ENCODE assay signal across 13 cellular contexts in the genomic region with DNA sequence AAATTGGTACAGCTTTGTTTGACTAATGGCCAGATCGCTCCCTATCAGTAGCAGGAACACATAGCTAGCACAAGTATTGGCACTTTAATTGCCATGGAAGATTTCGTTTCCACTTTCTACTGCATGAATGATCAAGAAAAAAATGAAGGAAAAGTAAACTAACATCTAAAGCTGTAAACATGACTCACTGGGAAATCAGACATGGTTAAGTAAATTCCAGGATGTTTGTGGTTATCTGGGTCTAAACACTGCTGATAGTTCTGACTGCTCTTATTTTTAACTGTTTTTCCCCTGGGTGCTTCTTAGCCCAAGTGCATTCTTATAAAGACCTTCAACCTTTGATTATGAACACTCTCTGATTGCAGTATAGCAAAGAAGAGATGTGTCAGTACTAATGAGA.
A peak's percentile ranks its signal among the peaks of the same experiment; 100 is the strongest.
DNase-seq lines count a peak whose midpoint lies in the region; ATAC-seq and TF ChIP-seq lines count a peak whose summit lies in the region.
"Had no signal": no experiment of that assay in that cellular context is flagged by ENCODE, and none has a peak within 500 bp of the region (broad histone marks: within the 10 kb centered on the region; RNA-seq: fewer than 3 reads in every experiment).

No MANE protein-coding gene starts in this region.

- TF ChIP-seq CTCF in foreskin keratinocyte (conservative IDR thresholded peaks at IDR 0.05) (no peak), GM10248 (IDR thresholded peaks at IDR 0.05; ENCODE audit: control extremely low read depth, extremely low read depth, low read depth, missing control alignments) (no peak)

- peaks cover 18% of the 10 kb centered on the region for H3K4me1 ChIP-seq in foreskin keratinocyte
- H3K4me1 ChIP-seq: tibial artery had no signal

- H3K27me3 ChIP-seq in foreskin keratinocyte = peaks cover 4% of the 10 kb centered on the region
- H3K27me3 ChIP-seq: tibial artery had no signal

- DNase-seq in NCI-H2171 treated with DMSO at 0.1 percent for 48 hours (lab: John Stamatoyannopoulos, UW) (peak; percentile 17), NCI-H2171 (lab: John Stamatoyannopoulos, UW) (no peak), foreskin keratinocyte (peak; percentile 73 to 82), stromal cell of bone marrow (ENCODE audit: low read depth) (peak; percentile 49), GM10248 (ENCODE audit: extremely low spot score) (no peak), AML-193 (lab: John Stamatoyannopoulos, UW) (no peak)
- DNase-seq: activated T-cell treated with anti-CD3 and anti-CD28 coated beads, Interleukin-2, amount 50 U/mL, for 72 hours; NK-92 treated with Interleukin-12 subunit alpha and Interleukin-12 subunit beta, amount 100 ng/mL, for 24 hours; stimulated activated CD4-positive, alpha-beta T cell treated with anti-CD3 and anti-CD28 coated beads, Interleukin-4, amount 100 ng/mL, for 4 hours; tibial artery had no signal

- POLR2A ChIA-PET in GM10248 (lab: Yijun Ruan, JAX) = no interaction called here

- no peak overlapping the region for H3K27ac ChIP-seq in foreskin keratinocyte
- H3K27ac ChIP-seq: 22Rv1, tibial artery had no signal

- ATAC-seq in SK-N-SH treated with all-trans-retinoic acid at 6 μM for 48 hours (peak; percentile 84), foreskin keratinocyte (peak; percentile 43), GM21737 (IDR thresholded peaks at IDR 0.05; ENCODE audit: unreplicated experiment) (no peak)
- ATAC-seq: activated T-cell treated with anti-CD3 and anti-CD28 coated beads, Interleukin-2, amount 50 U/mL, for 72 hours had no signal

- CTCF ChIA-PET in GM10248 (lab: Yijun Ruan, JAX) = no interaction called here

TF ChIP-seq in SK-N-SH treated with all-trans-retinoic acid at 6 μM for 48 hours, 23 proteins besides CTCF, POLR2A, EP300 and RAD21:
- TF ChIP-seq, protein P1, sequence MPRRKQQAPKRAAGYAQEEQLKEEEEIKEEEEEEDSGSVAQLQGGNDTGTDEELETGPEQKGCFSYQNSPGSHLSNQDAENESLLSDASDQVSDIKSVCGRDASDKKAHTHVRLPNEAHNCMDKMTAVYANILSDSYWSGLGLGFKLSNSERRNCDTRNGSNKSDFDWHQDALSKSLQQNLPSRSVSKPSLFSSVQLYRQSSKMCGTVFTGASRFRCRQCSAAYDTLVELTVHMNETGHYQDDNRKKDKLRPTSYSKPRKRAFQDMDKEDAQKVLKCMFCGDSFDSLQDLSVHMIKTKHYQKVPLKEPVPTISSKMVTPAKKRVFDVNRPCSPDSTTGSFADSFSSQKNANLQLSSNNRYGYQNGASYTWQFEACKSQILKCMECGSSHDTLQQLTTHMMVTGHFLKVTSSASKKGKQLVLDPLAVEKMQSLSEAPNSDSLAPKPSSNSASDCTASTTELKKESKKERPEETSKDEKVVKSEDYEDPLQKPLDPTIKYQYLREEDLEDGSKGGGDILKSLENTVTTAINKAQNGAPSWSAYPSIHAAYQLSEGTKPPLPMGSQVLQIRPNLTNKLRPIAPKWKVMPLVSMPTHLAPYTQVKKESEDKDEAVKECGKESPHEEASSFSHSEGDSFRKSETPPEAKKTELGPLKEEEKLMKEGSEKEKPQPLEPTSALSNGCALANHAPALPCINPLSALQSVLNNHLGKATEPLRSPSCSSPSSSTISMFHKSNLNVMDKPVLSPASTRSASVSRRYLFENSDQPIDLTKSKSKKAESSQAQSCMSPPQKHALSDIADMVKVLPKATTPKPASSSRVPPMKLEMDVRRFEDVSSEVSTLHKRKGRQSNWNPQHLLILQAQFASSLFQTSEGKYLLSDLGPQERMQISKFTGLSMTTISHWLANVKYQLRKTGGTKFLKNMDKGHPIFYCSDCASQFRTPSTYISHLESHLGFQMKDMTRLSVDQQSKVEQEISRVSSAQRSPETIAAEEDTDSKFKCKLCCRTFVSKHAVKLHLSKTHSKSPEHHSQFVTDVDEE (CRISPR knock-in tag; IDR thresholded peaks at IDR 0.05) = no peak
- no peak for TF ChIP-seq SNAI2 (CRISPR knock-in tag; IDR thresholded peaks at IDR 0.05)
- no peak for TF ChIP-seq ARNTL (CRISPR knock-in tag; IDR thresholded peaks at IDR 0.05; ENCODE audit: borderline replicate concordance, low read depth)
- TF ChIP-seq ZC3H10 (CRISPR knock-in tag; IDR thresholded peaks at IDR 0.05) = no peak
- no peak for TF ChIP-seq TCF4 (CRISPR knock-in tag; IDR thresholded peaks at IDR 0.05; ENCODE audit: borderline replicate concordance)
- no peak for TF ChIP-seq OSR1 (CRISPR knock-in tag; IDR thresholded peaks at IDR 0.05)
- TF ChIP-seq ISL1 (CRISPR knock-in tag; IDR thresholded peaks at IDR 0.05) = no peak
- TF ChIP-seq, protein P2, sequence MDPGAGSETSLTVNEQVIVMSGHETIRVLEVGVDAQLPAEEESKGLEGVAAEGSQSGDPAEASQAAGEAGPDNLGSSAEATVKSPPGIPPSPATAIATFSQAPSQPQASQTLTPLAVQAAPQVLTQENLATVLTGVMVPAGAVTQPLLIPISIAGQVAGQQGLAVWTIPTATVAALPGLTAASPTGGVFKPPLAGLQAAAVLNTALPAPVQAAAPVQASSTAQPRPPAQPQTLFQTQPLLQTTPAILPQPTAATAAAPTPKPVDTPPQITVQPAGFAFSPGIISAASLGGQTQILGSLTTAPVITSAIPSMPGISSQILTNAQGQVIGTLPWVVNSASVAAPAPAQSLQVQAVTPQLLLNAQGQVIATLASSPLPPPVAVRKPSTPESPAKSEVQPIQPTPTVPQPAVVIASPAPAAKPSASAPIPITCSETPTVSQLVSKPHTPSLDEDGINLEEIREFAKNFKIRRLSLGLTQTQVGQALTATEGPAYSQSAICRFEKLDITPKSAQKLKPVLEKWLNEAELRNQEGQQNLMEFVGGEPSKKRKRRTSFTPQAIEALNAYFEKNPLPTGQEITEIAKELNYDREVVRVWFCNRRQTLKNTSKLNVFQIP (CRISPR knock-in tag; IDR thresholded peaks at IDR 0.05; ENCODE audit: borderline replicate concordance, low read depth) = no peak
- TF ChIP-seq ZFP30 (CRISPR knock-in tag; IDR thresholded peaks at IDR 0.05) = no peak
- TF ChIP-seq TOX (CRISPR knock-in tag; IDR thresholded peaks at IDR 0.05; ENCODE audit: borderline replicate concordance) = no peak
- TF ChIP-seq ZNF565 (CRISPR knock-in tag; conservative IDR thresholded peaks at IDR 0.05; ENCODE audit: low read depth) = no peak
- no peak for TF ChIP-seq BACH2 (CRISPR knock-in tag; IDR thresholded peaks at IDR 0.05; ENCODE audit: borderline replicate concordance)
- TF ChIP-seq, protein P3, sequence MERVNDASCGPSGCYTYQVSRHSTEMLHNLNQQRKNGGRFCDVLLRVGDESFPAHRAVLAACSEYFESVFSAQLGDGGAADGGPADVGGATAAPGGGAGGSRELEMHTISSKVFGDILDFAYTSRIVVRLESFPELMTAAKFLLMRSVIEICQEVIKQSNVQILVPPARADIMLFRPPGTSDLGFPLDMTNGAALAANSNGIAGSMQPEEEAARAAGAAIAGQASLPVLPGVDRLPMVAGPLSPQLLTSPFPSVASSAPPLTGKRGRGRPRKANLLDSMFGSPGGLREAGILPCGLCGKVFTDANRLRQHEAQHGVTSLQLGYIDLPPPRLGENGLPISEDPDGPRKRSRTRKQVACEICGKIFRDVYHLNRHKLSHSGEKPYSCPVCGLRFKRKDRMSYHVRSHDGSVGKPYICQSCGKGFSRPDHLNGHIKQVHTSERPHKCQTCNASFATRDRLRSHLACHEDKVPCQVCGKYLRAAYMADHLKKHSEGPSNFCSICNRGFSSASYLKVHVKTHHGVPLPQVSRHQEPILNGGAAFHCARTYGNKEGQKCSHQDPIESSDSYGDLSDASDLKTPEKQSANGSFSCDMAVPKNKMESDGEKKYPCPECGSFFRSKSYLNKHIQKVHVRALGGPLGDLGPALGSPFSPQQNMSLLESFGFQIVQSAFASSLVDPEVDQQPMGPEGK (CRISPR knock-in tag; IDR thresholded peaks at IDR 0.05; ENCODE audit: borderline replicate concordance) = no peak
- no peak for TF ChIP-seq PPARA (CRISPR knock-in tag; IDR thresholded peaks at IDR 0.05; ENCODE audit: borderline replicate concordance)
- TF ChIP-seq, protein P4, sequence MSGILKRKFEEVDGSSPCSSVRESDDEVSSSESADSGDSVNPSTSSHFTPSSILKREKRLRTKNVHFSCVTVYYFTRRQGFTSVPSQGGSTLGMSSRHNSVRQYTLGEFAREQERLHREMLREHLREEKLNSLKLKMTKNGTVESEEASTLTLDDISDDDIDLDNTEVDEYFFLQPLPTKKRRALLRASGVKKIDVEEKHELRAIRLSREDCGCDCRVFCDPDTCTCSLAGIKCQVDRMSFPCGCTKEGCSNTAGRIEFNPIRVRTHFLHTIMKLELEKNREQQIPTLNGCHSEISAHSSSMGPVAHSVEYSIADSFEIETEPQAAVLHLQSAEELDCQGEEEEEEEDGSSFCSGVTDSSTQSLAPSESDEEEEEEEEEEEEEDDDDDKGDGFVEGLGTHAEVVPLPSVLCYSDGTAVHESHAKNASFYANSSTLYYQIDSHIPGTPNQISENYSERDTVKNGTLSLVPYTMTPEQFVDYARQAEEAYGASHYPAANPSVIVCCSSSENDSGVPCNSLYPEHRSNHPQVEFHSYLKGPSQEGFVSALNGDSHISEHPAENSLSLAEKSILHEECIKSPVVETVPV (CRISPR knock-in tag; IDR thresholded peaks at IDR 0.05) = no peak
- no peak for TF ChIP-seq ZFP3 (CRISPR knock-in tag; IDR thresholded peaks at IDR 0.05)
- TF ChIP-seq GLIS3 (CRISPR knock-in tag; IDR thresholded peaks at IDR 0.05) = no peak
- no peak for TF ChIP-seq ZNF8 (CRISPR knock-in tag; IDR thresholded peaks at IDR 0.05)

Comparison
In these comparisons a context has a peak if more than half of its experiments do, and no peak if none do; other contexts are left out.
1. DNase-seq: peak in NCI-H2171 treated with DMSO at 0.1 percent for 48 hours (single experiment), foreskin keratinocyte (2 of 2) and stromal cell of bone marrow (single experiment); none in NCI-H2171 (single experiment), GM10248 (single experiment) and AML-193 (0 of 2).